Comparison of ENCODE assay signal across 8 cellular contexts in genomic region chr19:43425567-43426392, GRCh38. TPM values are rescaled to one million over a fixed set of nuclear protein-coding genes. Genes with fewer than 3 reads are reported as not detected.
DNase-seq lines count a peak whose midpoint lies in the region; ATAC-seq and TF ChIP-seq lines count a peak whose summit lies in the region.

No MANE protein-coding gene starts in this region.

- H3K9ac ChIP-seq in neural cell (ENCODE audit: low read length), result no peak overlapping the region

- H4K20me1 ChIP-seq in neural cell (ENCODE audit: insufficient read depth), result no peaks in the 10 kb centered on the region

- peaks cover 18% of the 10 kb centered on the region for H3K9me3 Mint-ChIP-seq in nephron progenitor cell

- H3K9me3 ChIP-seq in neural cell (ENCODE audit: low read length), result no peaks in the 10 kb centered on the region

- H3K27ac ChIP-seq in brain microvascular endothelial cell (no peak overlapping the region), neural cell (ENCODE audit: low read length) (no peak overlapping the region)

- in situ Hi-C loops in brain microvascular endothelial cell (cut with HindIII; ENCODE audit: low pct_ligation_motif_present, low sequenced_read_pairs), result no loop called here

- H2AFZ ChIP-seq in neural cell (ENCODE audit: low read depth, low read length), result no peak overlapping the region

- H3K36me3 Mint-ChIP-seq in nephron progenitor cell (ENCODE audit: low read depth), result no peaks in the 10 kb centered on the region

- no peak overlapping the region for H3K4me3 Mint-ChIP-seq in nephron progenitor cell

- H3K4me3 ChIP-seq in brain microvascular endothelial cell (ENCODE audit: low read depth, low read length) (no peak overlapping the region), neural cell (ENCODE audit: low read length) (no peak overlapping the region)

- no peak for ATAC-seq in GM21381 (IDR thresholded peaks at IDR 0.05; ENCODE audit: unreplicated experiment)

- TF ChIP-seq CTCF in brain microvascular endothelial cell (IDR thresholded peaks at IDR 0.05; ENCODE audit: low read depth, low read length, missing control alignments) (peak; percentile 55), neural cell (IDR thresholded peaks at IDR 0.05; ENCODE audit: poor library complexity, severe bottlenecking) (peak; percentile 31), nephron progenitor cell (IDR thresholded peaks at IDR 0.05) (no peak)

- H3F3A ChIP-seq in neural cell (ENCODE audit: insufficient read depth, low read length, poor library complexity, severe bottlenecking), result no peaks in the 10 kb centered on the region

- H3K79me2 ChIP-seq in neural cell (replicated peaks; ENCODE audit: insufficient read depth, low read length), result no peaks in the 10 kb centered on the region

- no peak overlapping the region for H3K4me2 ChIP-seq in neural cell (ENCODE audit: low read length)

- peaks cover 9% of the 10 kb centered on the region for H3K27me3 Mint-ChIP-seq in nephron progenitor cell (ENCODE audit: low read depth, poor library complexity)

- TF ChIP-seq EP300 in neural cell (conservative IDR thresholded peaks at IDR 0.05; ENCODE audit: poor library complexity, severe bottlenecking), result no peak

- H3K27me3 ChIP-seq in brain microvascular endothelial cell (replicated peaks) (no peaks in the 10 kb centered on the region), neural cell (ENCODE audit: insufficient read depth, low read depth, low read length) (no peaks in the 10 kb centered on the region)

- DNase-seq in DMS53 (lab: John Stamatoyannopoulos, UW) (peak; percentile 48), NAMALWA (ENCODE audit: low spot score) (peak; percentile 49), brain microvascular endothelial cell (no peak), hippocampal formation (lab: John Stamatoyannopoulos, UW) (no peak), nephron progenitor cell (no peak)
- no peak for DNase-seq in activated CD4-positive, alpha-beta T cell treated with anti-CD3 and anti-CD28 coated beads, Interleukin-2, amount 50 U/mL, for 1 hour

- no peaks in the 10 kb centered on the region for H3K36me3 ChIP-seq in brain microvascular endothelial cell (replicated peaks)
- H3K36me3 ChIP-seq in neural cell (ENCODE audit: insufficient read depth, low read length), result no peaks in the 10 kb centered on the region

- H3K9me2 ChIP-seq in neural cell (ENCODE audit: insufficient read depth, low read length), result no peaks in the 10 kb centered on the region

- no peak for TF ChIP-seq RAD21 in neural cell (conservative IDR thresholded peaks at IDR 0.05)

- H3K4me1 Mint-ChIP-seq in nephron progenitor cell, result no peaks in the 10 kb centered on the region

- no peak overlapping the region for H3K27ac Mint-ChIP-seq in nephron progenitor cell

TF ChIP-seq in neural cell, 6 proteins besides CTCF, POLR2A, EP300 and RAD21:
- TF ChIP-seq POLR2AphosphoS5 (IDR thresholded peaks at IDR 0.05) (no peak), TAF1 (IDR thresholded peaks at IDR 0.05; ENCODE audit: low read depth) (no peak), EZH2 (IDR thresholded peaks at IDR 0.05; ENCODE audit: borderline replicate concordance, insufficient read depth, low read length, poor library complexity, severe bottlenecking) (no peak), MXI1 (conservative IDR thresholded peaks at IDR 0.05; ENCODE audit: poor library complexity, severe bottlenecking) (no peak), REST (IDR thresholded peaks at IDR 0.05; ENCODE audit: borderline replicate concordance) (no peak), SMC3 (conservative IDR thresholded peaks at IDR 0.05; ENCODE audit: poor library complexity) (no peak)

RNA-seq across cellular contexts. Expression of gene TEX101, which starts 11.1 kb away (rescaled TPM):
- polyA plus RNA-seq in neural cell, result not detected in 2 replicates
- polyA minus RNA-seq in neural cell, result not detected in 2 replicates

RNA-seq across cellular contexts. Expression of gene LYPD3, which starts 39.6 kb away (rescaled TPM):
- not detected in 2 replicates for polyA plus RNA-seq in neural cell
- not detected in 2 replicates for polyA minus RNA-seq in neural cell

Comparison
In these comparisons a context has a peak if more than half of its experiments do, and no peak if none do; other contexts are left out.
1. DNase-seq: peak in DMS53 (single experiment) and NAMALWA (single experiment); none in brain microvascular endothelial cell (single experiment), activated CD4-positive, alpha-beta T cell treated with anti-CD3 and anti-CD28 coated beads, Interleukin-2, amount 50 U/mL, for 1 hour (single experiment), hippocampal formation (0 of 2) and nephron progenitor cell (single experiment).